In the genomic region with DNA sequence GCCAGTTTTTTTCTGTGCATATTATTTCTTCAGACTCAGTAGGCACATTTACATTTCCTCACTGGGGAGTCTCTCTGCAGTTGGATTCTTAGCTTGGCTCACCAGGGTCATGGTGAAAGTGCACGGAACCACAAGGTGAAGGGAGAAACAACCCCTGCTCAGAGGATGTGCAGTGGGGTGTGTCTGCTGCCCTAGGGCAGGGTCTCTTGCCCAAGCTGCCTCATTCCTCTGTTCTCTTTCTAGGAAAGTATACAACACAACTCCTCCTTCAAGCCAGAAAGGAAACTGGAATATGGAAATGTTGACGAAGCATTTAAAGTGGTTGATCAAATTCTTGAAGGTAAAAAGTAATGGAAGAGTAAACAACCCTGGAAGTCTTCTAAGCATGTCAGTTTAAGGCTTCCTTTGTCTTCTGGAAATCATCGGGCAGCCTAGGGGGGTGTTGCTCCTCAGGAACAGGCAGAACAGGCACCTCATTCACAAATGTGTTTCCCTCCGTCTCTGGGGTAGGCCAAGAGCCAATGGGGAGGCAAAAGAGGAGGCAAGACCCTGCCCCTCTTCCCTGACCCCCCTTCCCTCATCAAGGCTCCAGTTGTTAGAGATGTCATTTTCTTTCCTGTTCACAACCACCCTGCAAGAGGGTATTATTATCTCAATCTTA, we compare ENCODE assay signal across 21 cellular contexts. TPM values are rescaled to one million over a fixed set of nuclear protein-coding genes. Genes with fewer than 3 reads are reported as not detected.
DNase-seq lines count a peak whose midpoint lies in the region; ATAC-seq and TF ChIP-seq lines count a peak whose summit lies in the region.
"Had no signal": no experiment of that assay in that cellular context is flagged by ENCODE, and none has a peak within 500 bp of the region (broad histone marks: within the 10 kb centered on the region; RNA-seq: fewer than 3 reads in every experiment).

No MANE protein-coding gene starts in this region.

- H3K4me3 Mint-ChIP-seq in WTC11: no peak overlapping the region
- H3K4me3 Mint-ChIP-seq: CD14-positive monocyte; CD8-positive, alpha-beta memory T cell had no signal

- H2AK5ac ChIP-seq in IMR-90 (ENCODE audit: low read depth, low read length): peak overlapping the region; percentile 48; the same call in 1 of the 2 replicates

- no peaks in the 10 kb centered on the region for H4K20me1 ChIP-seq in BLaER1
- H4K20me1 ChIP-seq in IMR-90 (ENCODE audit: insufficient read depth, low read length): no peaks in the 10 kb centered on the region

- H3K27me3 Mint-ChIP-seq in WTC11 (ENCODE audit: low read depth): no peaks in the 10 kb centered on the region

- H3K4me2 ChIP-seq in BLaER1 (peak overlapping the region; percentile 12; the same call in 1 of the 2 replicates), IMR-90 (ENCODE audit: low read depth, low read length) (no peak overlapping the region)

- TF ChIP-seq POLR2A in IMR-90 (IDR thresholded peaks at IDR 0.05; ENCODE audit: low read depth, low read length) (no peak), prostate gland (IDR thresholded peaks at IDR 0.05) (no peak)

- peaks cover 33% of the 10 kb centered on the region for H3K9me1 ChIP-seq in IMR-90 (ENCODE audit: insufficient read depth, low read length)

- H2BK15ac ChIP-seq in IMR-90 (ENCODE audit: low read depth, low read length): no peak overlapping the region; the same call in 2 of the 3 replicates

- ATAC-seq in IMR-90 (ENCODE audit: low read depth) (no peak), WTC11 (peak; percentile 65), GM21528 (IDR thresholded peaks at IDR 0.05; ENCODE audit: low FRiP score, unreplicated experiment) (no peak)
- ATAC-seq: SK-N-SH treated with all-trans-retinoic acid at 6 μM for 48 hours had no signal

- H2AFZ ChIP-seq in IMR-90 (replicated peaks; ENCODE audit: low read length, poor library complexity): no peak overlapping the region

- H3K27me3 ChIP-seq in BLaER1 (no peaks in the 10 kb centered on the region), IMR-90 (ENCODE audit: control insufficient read depth, insufficient read depth, low read length) (no peaks in the 10 kb centered on the region), prostate gland (replicated peaks; ENCODE audit: insufficient read depth) (no peaks in the 10 kb centered on the region)

- H3K36me3 Mint-ChIP-seq in WTC11: no peaks in the 10 kb centered on the region
- H3K36me3 Mint-ChIP-seq: CD14-positive monocyte; CD8-positive, alpha-beta memory T cell had no signal

- H3K9ac ChIP-seq in BLaER1 (no peak overlapping the region), IMR-90 (ENCODE audit: low read depth, low read length) (no peak overlapping the region)

- H3K23ac ChIP-seq in IMR-90 (ENCODE audit: low read depth, low read length): no peak overlapping the region

- H2BK120ac ChIP-seq in IMR-90 (ENCODE audit: low read depth, low read length): no peak overlapping the region

- H3K36me3 ChIP-seq in BLaER1: no peaks in the 10 kb centered on the region
- no peaks in the 10 kb centered on the region for H3K36me3 ChIP-seq in IMR-90 (ENCODE audit: control insufficient read depth, insufficient read depth, low read length)
- H3K36me3 ChIP-seq in prostate gland: no peaks in the 10 kb centered on the region

- no peak overlapping the region for H3K4me3 ChIP-seq in BLaER1
- no peak overlapping the region for H3K4me3 ChIP-seq in IMR-90 (ENCODE audit: insufficient read depth, low read depth, low read length)
- H3K4me3 ChIP-seq in prostate gland: no peak overlapping the region

- H4K8ac ChIP-seq in IMR-90 (ENCODE audit: low read depth in 2 of 2, low read length in 2 of 2): no peak overlapping the region

- H3K18ac ChIP-seq in IMR-90 (ENCODE audit: low read depth, low read length): no peak overlapping the region

- H3K9me3 ChIP-seq in BLaER1: no peaks in the 10 kb centered on the region
- no peaks in the 10 kb centered on the region for H3K9me3 ChIP-seq in IMR-90 (ENCODE audit: control insufficient read depth, insufficient read depth, low read length)
- no peaks in the 10 kb centered on the region for H3K9me3 ChIP-seq in prostate gland

- POLR2A ChIA-PET in IMR-90 (lab: Charles Lee; ENCODE audit: unreplicated experiment): no interaction called here
- POLR2A ChIA-PET in WTC11 (lab: Charles Lee): no interaction called here

- TF ChIP-seq CTCF in IMR-90 (conservative IDR thresholded peaks at IDR 0.05; ENCODE audit: low read depth, low read length) (no peak), WTC11 (IDR thresholded peaks at IDR 0.05) (no peak), prostate gland (IDR thresholded peaks at IDR 0.05) (no peak)

- no peak overlapping the region for H3K27ac ChIP-seq in BLaER1
- H3K27ac ChIP-seq in IMR-90 (ENCODE audit: insufficient read depth, low read length): no peak overlapping the region
- H3K27ac ChIP-seq in prostate gland: no peak overlapping the region

- no peak overlapping the region for H3K27ac Mint-ChIP-seq in WTC11
- H3K27ac Mint-ChIP-seq: CD14-positive monocyte; CD8-positive, alpha-beta memory T cell had no signal

- WGBS in IMR-90 (ENCODE audit: extremely low coverage in 2 of 2, insufficient read length in 1 of 2), 2 experiments: no CpG with 5 or more reads among the region's 4 CpGs
- 45% methylated on average over 4 of the region's 4 CpGs for WGBS in prostate gland

- intact Hi-C loops in IMR-90 (cut with micrococcal nuclease) (loop anchor here (5.0 kb wide), 1 partner anchor 35 kb away; no protein-coding TSS in a partner anchor), prostate gland (cut with DNase I) (no loop called here)

- no TSS peak for BruUV-seq in IMR-90 (replicated peaks; lab: Mats Ljungman, UMichigan)

- H2BK5ac ChIP-seq in IMR-90 (ENCODE audit: low read depth, low read length, poor library complexity, severe bottlenecking): no peak overlapping the region

- no peak for TF ChIP-seq RAD21 in IMR-90 (IDR thresholded peaks at IDR 0.05; ENCODE audit: low read length)

- H3K4ac ChIP-seq in IMR-90 (ENCODE audit: low read depth, low read length): no peak overlapping the region; the same call in 1 of the 2 replicates

- DNase-seq in IMR-90 (no peak), WTC11 (ENCODE audit: low spot score) (no peak), kidney tubule cell (ENCODE audit: low spot score) (peak; percentile 37), NCI-H2171 (lab: John Stamatoyannopoulos, UW) (no peak), prostate gland (ENCODE audit: low spot score) (no peak)
- DNase-seq in stimulated activated CD4-positive, alpha-beta T cell treated with anti-CD3 and anti-CD28 coated beads, Interleukin-4, amount 100 ng/mL, for 24 hours: no peak
- DNase-seq: Calu3; CD8-positive, alpha-beta memory T cell; DMS79 treated with DMSO at 0.1 percent for 48 hours; H7; NCI-H1092; NCI-H1417 treated with DMSO at 0.1 percent for 48 hours; NCI-H1694 treated with DMSO at 0.1 percent for 48 hours; NCI-H2081; NCI-H524; NCI-H748 treated with DMSO at 0.1 percent for 48 hours; SIG-M5 had no signal

- in situ Hi-C loops in IMR-90 (cut with MboI; ENCODE audit: low sequenced_read_pairs): no loop called here

- no peak overlapping the region for H2BK20ac ChIP-seq in IMR-90 (ENCODE audit: low read depth, low read length)

- H3K4me1 Mint-ChIP-seq in WTC11: peaks cover 22% of the 10 kb centered on the region
- H3K4me1 Mint-ChIP-seq: CD8-positive, alpha-beta memory T cell had no signal

- no peak overlapping the region for H3K56ac ChIP-seq in IMR-90 (ENCODE audit: extremely low read depth, insufficient read depth, low read length)

- no peak overlapping the region for H4K91ac ChIP-seq in IMR-90 (ENCODE audit: insufficient read depth, low read depth, low read length)

- H4K5ac ChIP-seq in IMR-90 (ENCODE audit: low read depth, low read length): no peak overlapping the region

- no peak overlapping the region for H2AK9ac ChIP-seq in IMR-90 (replicated peaks; ENCODE audit: low read depth, low read length, poor library complexity)

- H3K14ac ChIP-seq in IMR-90 (replicated peaks; ENCODE audit: low read depth, low read length): peak overlapping the region; percentile 58; the same call in 1 of the 2 replicates

- H3K4me1 ChIP-seq in BLaER1 (peaks cover 10% of the 10 kb centered on the region), IMR-90 (ENCODE audit: control insufficient read depth, insufficient read depth, low read length) (peaks cover 28% of the 10 kb centered on the region), prostate gland (replicated peaks) (no peaks in the 10 kb centered on the region)

- no peaks in the 10 kb centered on the region for H3K9me3 Mint-ChIP-seq in WTC11
- H3K9me3 Mint-ChIP-seq: CD8-positive, alpha-beta memory T cell had no signal

- CTCF ChIA-PET in IMR-90 (lab: Yijun Ruan, JAX): no interaction called here
- CTCF ChIA-PET in WTC11 (lab: Charles Lee): interaction anchor here (0.9 to 2.0 kb wide), 3 partner anchors 9 to 143 kb away, joined by 3 to 6 read pairs (median 3); no protein-coding TSS in a partner anchor

- dilution Hi-C loops in IMR-90 (cut with HindIII; ENCODE audit: low sequenced_read_pairs, unreplicated experiment): no loop called here

- no peaks in the 10 kb centered on the region for H3K79me1 ChIP-seq in IMR-90 (ENCODE audit: low read depth in 1 of 2, low read length in 2 of 2)

TF ChIP-seq in IMR-90, 13 proteins besides CTCF, POLR2A, EP300 and RAD21 (continues in another document):
- TF ChIP-seq USF2 (IDR thresholded peaks at IDR 0.05; ENCODE audit: low read depth, low read length) (no peak), RCOR1 (IDR thresholded peaks at IDR 0.05; ENCODE audit: insufficient replicate concordance, low read length) (no peak)

TF ChIP-seq in WTC11, 78 proteins besides CTCF, POLR2A, EP300 and RAD21 (continues in another document):
- TF ChIP-seq IRF2 (CRISPR knock-in tag; IDR thresholded peaks at IDR 0.05; ENCODE audit: borderline replicate concordance, low read depth) (no peak), ZNF396 (CRISPR knock-in tag; IDR thresholded peaks at IDR 0.05; ENCODE audit: borderline replicate concordance) (no peak), CREM (CRISPR knock-in tag; IDR thresholded peaks at IDR 0.05) (no peak), ESRRA (CRISPR knock-in tag; IDR thresholded peaks at IDR 0.05; ENCODE audit: borderline replicate concordance) (no peak), FOXK1 (CRISPR knock-in tag; IDR thresholded peaks at IDR 0.05) (no peak), OVOL2 (CRISPR knock-in tag; IDR thresholded peaks at IDR 0.05; ENCODE audit: borderline replicate concordance) (no peak)
- TF ChIP-seq, protein P1, sequence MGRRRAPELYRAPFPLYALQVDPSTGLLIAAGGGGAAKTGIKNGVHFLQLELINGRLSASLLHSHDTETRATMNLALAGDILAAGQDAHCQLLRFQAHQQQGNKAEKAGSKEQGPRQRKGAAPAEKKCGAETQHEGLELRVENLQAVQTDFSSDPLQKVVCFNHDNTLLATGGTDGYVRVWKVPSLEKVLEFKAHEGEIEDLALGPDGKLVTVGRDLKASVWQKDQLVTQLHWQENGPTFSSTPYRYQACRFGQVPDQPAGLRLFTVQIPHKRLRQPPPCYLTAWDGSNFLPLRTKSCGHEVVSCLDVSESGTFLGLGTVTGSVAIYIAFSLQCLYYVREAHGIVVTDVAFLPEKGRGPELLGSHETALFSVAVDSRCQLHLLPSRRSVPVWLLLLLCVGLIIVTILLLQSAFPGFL (CRISPR knock-in tag; IDR thresholded peaks at IDR 0.05; ENCODE audit: borderline replicate concordance): no peak

RNA-seq across cellular contexts. Expression of gene AOX1, which starts 41.4 kb away (rescaled TPM):
- total RNA-seq in IMR-90 (2012; rRNA removed) (57.2 and 59.9 TPM in 2 replicates), WTC11 (2021) (3.6 to 5.4 TPM (median 4.8 TPM) in 3 replicates), prostate gland (10 to 100 TPM; 24.8 to 47.9 TPM)
- polyA plus RNA-seq in IMR-90 (2012; rRNA removed): 18.7 and 21.7 TPM in 2 replicates
- 6.1 and 8.5 TPM in 2 replicates for polyA plus RNA-seq in IMR-90 (2012; cell fraction: cytosol; rRNA removed)
- polyA plus RNA-seq in IMR-90 (2012; cell fraction: nucleus; rRNA removed; ENCODE audit: low replicate concordance): 1.6 and 13.0 TPM in 2 replicates
- total RNA-seq: CD8-positive, alpha-beta memory T cell had no signal
- polyA plus RNA-seq: CD14-positive monocyte had no signal
